Comparison of ENCODE assay signal across 18 cellular contexts in genomic region chr17:35748323-35748960, GRCh38. TPM values are rescaled to one million over a fixed set of nuclear protein-coding genes. Genes with fewer than 3 reads are reported as not detected.
DNase-seq lines count a peak whose midpoint lies in the region; ATAC-seq, FAIRE-seq and TF ChIP-seq lines count a peak whose summit lies in the region.
"Had no signal": no experiment of that assay in that cellular context is flagged by ENCODE, and none has a peak within 500 bp of the region (broad histone marks: within the 10 kb centered on the region; RNA-seq: fewer than 3 reads in every experiment).

No MANE protein-coding gene starts in this region.

- peaks cover 0 to 2% of the 10 kb centered on the region in 2 donors for H3K36me3 Mint-ChIP-seq in CD14-positive monocyte

- CTCF ChIA-PET in PC-3 (lab: Charles Lee) = interaction anchor here (1.8 kb wide), 1 partner anchor 135 kb away, joined by 14 read pairs; no protein-coding TSS in a partner anchor

- no peaks in the 10 kb centered on the region for H3K36me3 ChIP-seq in PC-3 (ENCODE audit: low read depth, low read length)
- H3K36me3 ChIP-seq: tibial artery had no signal

- H3K4me1 Mint-ChIP-seq in CD14-positive monocyte = peaks cover 10% of the 10 kb centered on the region
- H3K4me1 Mint-ChIP-seq: activated T-helper 17 cell treated with anti-CD3 and anti-CD28 coated beads, Interleukin-2, amount 50 U/mL, for 72 hours had no signal

- no peaks in the 10 kb centered on the region for H3K79me2 ChIP-seq in PC-3 (ENCODE audit: low read length)

- H3K27me3 ChIP-seq in PC-3 (ENCODE audit: low read length) = no peaks in the 10 kb centered on the region

- ATAC-seq in PC-3 (peak; percentile 40; the same call in 1 of the 2 replicates), sciatic nerve (peak; percentile 15)

- no peak overlapping the region for H3K27ac ChIP-seq in PC-3 (ENCODE audit: low read length)
- H3K27ac ChIP-seq: A549, tibial artery had no signal

- no peaks in the 10 kb centered on the region for H3K9me2 ChIP-seq in PC-3 (replicated peaks; ENCODE audit: low read length)

- H3K27me3 Mint-ChIP-seq in CD14-positive monocyte (ENCODE audit: low read depth in 3 of 3) = peaks cover 38 to 55% (median 47%) of the 10 kb centered on the region in 3 donors

- no peak overlapping the region for H3K27ac Mint-ChIP-seq in CD14-positive monocyte
- H3K27ac Mint-ChIP-seq: activated T-helper 17 cell treated with anti-CD3 and anti-CD28 coated beads, Interleukin-2, amount 50 U/mL, for 72 hours; nephron progenitor cell; T-helper 1 cell treated with Interleukin-12 subunit alpha and Interleukin-12 subunit beta and Interleukin-4 antibody, amounts not matched to agents 30 μg/mL and 1 μg/mL, for 36 hours had no signal

- no peak overlapping the region for H2AFZ ChIP-seq in PC-3 (ENCODE audit: low read length)

- FAIRE-seq in RCC 7860 (lab: Jason Lieb, UNC) = no peak
- FAIRE-seq: A549 had no signal

- no peak overlapping the region for H3K4me3 Mint-ChIP-seq in CD14-positive monocyte
- H3K4me3 Mint-ChIP-seq: activated T-helper 17 cell treated with anti-CD3 and anti-CD28 coated beads, Interleukin-2, amount 50 U/mL, for 72 hours; nephron progenitor cell; T-helper 1 cell treated with Interleukin-12 subunit alpha and Interleukin-12 subunit beta and Interleukin-4 antibody, amounts not matched to agents 30 μg/mL and 1 μg/mL, for 36 hours had no signal

- peak; percentile 58 for TF ChIP-seq POLR2A in erythroblast (IDR thresholded peaks at IDR 0.05; ENCODE audit: low read length)

- H3K9me3 ChIP-seq in PC-3 (ENCODE audit: low read length) = no peaks in the 10 kb centered on the region
- H3K9me3 ChIP-seq: A549, tibial artery had no signal

- peak; percentile 3 for DNase-seq in NCI-H1092 treated with DMSO at 0.1 percent for 48 hours (lab: John Stamatoyannopoulos, UW)
- no peak for DNase-seq in NCI-H1092 (lab: John Stamatoyannopoulos, UW)
- DNase-seq in PC-3 = peak; percentile 24
- DNase-seq in erythroblast (lab: John Stamatoyannopoulos, UW) = peak; percentile 22 to 27
- no peak for DNase-seq in sciatic nerve (ENCODE audit: low spot score)
- DNase-seq in RCC 7860 (ENCODE audit: low spot score) = no peak
- DNase-seq in posterior vena cava (ENCODE audit: low spot score) = no peak
- DNase-seq in CD14-positive monocyte (ENCODE audit: low spot score) = no peak
- DNase-seq: activated CD4-positive, alpha-beta T cell treated with anti-CD3 and anti-CD28 coated beads for 48 hours; effector CD4-positive, alpha-beta T cell; Kasumi-1; nephron progenitor cell; tibial artery had no signal

- TF ChIP-seq CTCF in PC-3 (conservative IDR thresholded peaks at IDR 0.05; ENCODE audit: low read depth, low read length) = no peak
- no peak for TF ChIP-seq CTCF in CD14-positive monocyte (IDR thresholded peaks at IDR 0.05)

- POLR2A ChIA-PET in PC-3 (lab: Charles Lee; ENCODE audit: unreplicated experiment) = no interaction called here

- H3K9me3 Mint-ChIP-seq in CD14-positive monocyte = peaks cover 0 to 6% (median 2%) of the 10 kb centered on the region in 7 donors
- H3K9me3 Mint-ChIP-seq: activated T-helper 17 cell treated with anti-CD3 and anti-CD28 coated beads, Interleukin-2, amount 50 U/mL, for 72 hours; nephron progenitor cell; T-helper 1 cell treated with Interleukin-12 subunit alpha and Interleukin-12 subunit beta and Interleukin-4 antibody, amounts not matched to agents 30 μg/mL and 1 μg/mL, for 36 hours had no signal

- no peaks in the 10 kb centered on the region for H3K4me1 ChIP-seq in PC-3 (ENCODE audit: insufficient read depth, low read length)

- H4K20me1 ChIP-seq in PC-3 (ENCODE audit: low read length) = no peaks in the 10 kb centered on the region

- H3F3A ChIP-seq in PC-3 (ENCODE audit: low read length, unreplicated experiment) = no peaks in the 10 kb centered on the region

- intact Hi-C loops in PC-3 (cut with micrococcal nuclease) (no loop called here), sciatic nerve (cut with DNase I) (loop anchor here (10.0 kb wide), 1 partner anchor 134 kb away; no protein-coding TSS in a partner anchor), posterior vena cava (cut with DNase I) (loop anchor here (5.0 to 10.0 kb wide), 2 partner anchors 134 to 136 kb away; no protein-coding TSS in a partner anchor), CD14-positive monocyte (cut with micrococcal nuclease) (loop anchor here (5.0 to 10.0 kb wide), 3 partner anchors 136 to 584 kb away; no protein-coding TSS in a partner anchor)

- H3K4me2 ChIP-seq in PC-3 (ENCODE audit: low read length) = no peak overlapping the region
- H3K4me2 ChIP-seq: A549, smooth muscle cell had no signal

- no peak overlapping the region for H3K4me3 ChIP-seq in PC-3 (ENCODE audit: low read length)
- H3K4me3 ChIP-seq: A549, smooth muscle cell, tibial artery had no signal

- no TSS peak for BruUV-seq in PC-3 (replicated peaks; lab: Mats Ljungman, UMichigan)

- no peak overlapping the region for H3K9ac ChIP-seq in PC-3 (ENCODE audit: low read length)

RNA-seq across cellular contexts. Expression of gene GAS2L2, which starts 4.6 kb away (rescaled TPM):
- total RNA-seq in PC-3 (2014; rRNA removed) = not detected in 2 replicates
- total RNA-seq in sciatic nerve = 0.13 TPM
- not detected for total RNA-seq in posterior vena cava
- not detected for polyA plus RNA-seq in CD14-positive monocyte
- total RNA-seq: activated T-helper 17 cell treated with anti-CD3 and anti-CD28 coated beads, Interleukin-2, amount 50 U/mL, for 72 hours; glomerular endothelial cell; smooth muscle cell had no signal
- polyA plus RNA-seq: smooth muscle cell had no signal

RNA-seq across cellular contexts. Expression of gene C17orf50, which starts 12.2 kb away (rescaled TPM):
- total RNA-seq in PC-3 (2014; rRNA removed) (not detected in 2 replicates), sciatic nerve (not detected), posterior vena cava (not detected)
- not detected for polyA plus RNA-seq in CD14-positive monocyte
- total RNA-seq: activated T-helper 17 cell treated with anti-CD3 and anti-CD28 coated beads, Interleukin-2, amount 50 U/mL, for 72 hours; glomerular endothelial cell; smooth muscle cell had no signal

RNA-seq across cellular contexts. Expression of gene RASL10B, which starts 17.0 kb away (rescaled TPM):
- total RNA-seq in PC-3 (2014; rRNA removed) (0.52 and 0.77 TPM in 2 replicates), sciatic nerve (5.4 TPM), posterior vena cava (1 to 10 TPM; 1.1 to 2.3 TPM)
- not detected for polyA plus RNA-seq in CD14-positive monocyte

RNA-seq across cellular contexts. Expression of gene MMP28, which starts 47.0 kb away (rescaled TPM):
- total RNA-seq in PC-3 (2014; rRNA removed) (1.6 and 2.4 TPM in 2 replicates), sciatic nerve (61.5 TPM), posterior vena cava (10 to 100 TPM in 1 of 2 donors, 1 to 10 TPM in 1; 8.8 to 18.2 TPM)
- not detected for polyA plus RNA-seq in CD14-positive monocyte
- total RNA-seq: activated T-helper 17 cell treated with anti-CD3 and anti-CD28 coated beads, Interleukin-2, amount 50 U/mL, for 72 hours had no signal

Comparison
In these comparisons a context has a peak if more than half of its experiments do, and no peak if none do; other contexts are left out.
1. DNase-seq: peak in NCI-H1092 treated with DMSO at 0.1 percent for 48 hours (single experiment), PC-3 (single experiment) and erythroblast (2 of 2); none in NCI-H1092 (single experiment), sciatic nerve (single experiment), RCC 7860 (single experiment), posterior vena cava (single experiment) and CD14-positive monocyte (single experiment).